In genomic region chr14:75282166-75282547, GRCh38 we compare ENCODE assay signal across 10 cellular contexts. TPM values are rescaled to one million over a fixed set of nuclear protein-coding genes. Genes with fewer than 3 reads are reported as not detected.
DNase-seq lines count a peak whose midpoint lies in the region; ATAC-seq and TF ChIP-seq lines count a peak whose summit lies in the region.
"Had no signal": no experiment of that assay in that cellular context is flagged by ENCODE, and none has a peak within 500 bp of the region (broad histone marks: within the 10 kb centered on the region; RNA-seq: fewer than 3 reads in every experiment).

No MANE protein-coding gene starts in this region.

- intact Hi-C loops in CD4-positive, alpha-beta T cell (cut with DNase I, micrococcal nuclease), result no loop called here
- intact Hi-C loops in A673 (cut with micrococcal nuclease; ENCODE audit: unreplicated experiment), result no loop called here

- no peak for ATAC-seq in CD4-positive, alpha-beta T cell (ENCODE audit: poor library complexity)
- ATAC-seq in naive thymus-derived CD8-positive, alpha-beta T cell, result no peak

- DNase-seq in CD4-positive, alpha-beta T cell, result peak in 1 of 10 experiments; percentile 60
- no peak for DNase-seq in SK-N-MC (ENCODE audit: low read depth, low spot score)
- peak; percentile 60 for DNase-seq in epithelial cell of esophagus (ENCODE audit: low read depth)
- peak in 7 of 10 donors; percentile 36 to 61 (median 51) for DNase-seq in naive thymus-derived CD8-positive, alpha-beta T cell
- no peak for DNase-seq in Kasumi-1 (lab: John Stamatoyannopoulos, UW)
- no peak for DNase-seq in glutamatergic neuron
- no peak for DNase-seq in A673 (ENCODE audit: low spot score)
- DNase-seq in NCI-H524 (lab: John Stamatoyannopoulos, UW), result no peak
- DNase-seq: NCI-H187 treated with DMSO at 0.1 percent for 48 hours had no signal

- H3K9me3 Mint-ChIP-seq in CD4-positive, alpha-beta T cell, result no peaks in the 10 kb centered on the region
- H3K9me3 Mint-ChIP-seq in naive thymus-derived CD8-positive, alpha-beta T cell, result no peaks in the 10 kb centered on the region
- peaks cover 8% of the 10 kb centered on the region for H3K9me3 Mint-ChIP-seq in glutamatergic neuron (ENCODE audit: unreplicated experiment)

- no peaks in the 10 kb centered on the region for H3K27me3 ChIP-seq in CD4-positive, alpha-beta T cell (ENCODE audit: control insufficient read depth, insufficient read depth, low read length)
- H3K27me3 ChIP-seq in A673 (replicated peaks; ENCODE audit: insufficient read depth, low read depth, low read length, poor library complexity), result no peaks in the 10 kb centered on the region

- H3K4me1 Mint-ChIP-seq in CD4-positive, alpha-beta T cell (ENCODE audit: low read depth), result peaks cover 29% of the 10 kb centered on the region
- H3K4me1 Mint-ChIP-seq in naive thymus-derived CD8-positive, alpha-beta T cell, result peaks cover 15 to 54% (median 35%) of the 10 kb centered on the region in 4 donors
- peaks cover 3% of the 10 kb centered on the region for H3K4me1 Mint-ChIP-seq in glutamatergic neuron (ENCODE audit: low read depth, unreplicated experiment)

- H3K27ac ChIP-seq in CD4-positive, alpha-beta T cell (ENCODE audit: low read depth, low read length), result no peak overlapping the region
- H3K27ac ChIP-seq in SK-N-MC (peak overlapping the region; percentile 14; the same call in 1 of the 2 replicates), A673 (ENCODE audit: low read depth, low read length, poor library complexity, severe bottlenecking) (no peak overlapping the region)

- no peak for TF ChIP-seq CTCF in CD4-positive, alpha-beta T cell (IDR thresholded peaks at IDR 0.05)
- TF ChIP-seq CTCF in epithelial cell of esophagus (IDR thresholded peaks at IDR 0.05; ENCODE audit: insufficient read depth, low read depth, low read length, missing control alignments) (no peak), glutamatergic neuron (IDR thresholded peaks at IDR 0.05; ENCODE audit: partially characterized antibody, unreplicated experiment) (no peak), A673 (conservative IDR thresholded peaks at IDR 0.05; ENCODE audit: low read depth, low read length) (no peak)

- H3K36me3 ChIP-seq in SK-N-MC (ENCODE audit: insufficient read depth, low read length), result peaks cover 30% of the 10 kb centered on the region
- H3K36me3 ChIP-seq in A673 (ENCODE audit: insufficient read depth, low read length, poor library complexity, severe bottlenecking), result peaks cover 20% of the 10 kb centered on the region

- H3K27me3 Mint-ChIP-seq in CD4-positive, alpha-beta T cell, result peaks cover 57% of the 10 kb centered on the region
- H3K27me3 Mint-ChIP-seq in naive thymus-derived CD8-positive, alpha-beta T cell, result peaks cover 0 to 20% (median 8%) of the 10 kb centered on the region in 5 donors
- H3K27me3 Mint-ChIP-seq in glutamatergic neuron (ENCODE audit: unreplicated experiment), result peaks cover 12% of the 10 kb centered on the region

- no peak overlapping the region for H3K9ac ChIP-seq in SK-N-MC (ENCODE audit: insufficient read length)

- peaks cover 15% of the 10 kb centered on the region for H3K4me1 ChIP-seq in A673 (ENCODE audit: insufficient read depth, low read length, poor library complexity, severe bottlenecking)

- no peaks in the 10 kb centered on the region for H3K9me3 ChIP-seq in CD4-positive, alpha-beta T cell (ENCODE audit: control insufficient read depth, low read length)
- H3K9me3 ChIP-seq in SK-N-MC (ENCODE audit: low read depth, low read length) (no peaks in the 10 kb centered on the region), A673 (ENCODE audit: low read depth, low read length, poor library complexity, severe bottlenecking) (no peaks in the 10 kb centered on the region)

- CTCF ChIA-PET in CD4-positive, alpha-beta T cell (lab: Charles Lee), result interaction anchor here (0.5 to 5.6 kb wide), 6 partner anchors 9 to 52 kb away, joined by 3 to 38 read pairs (median 5); no protein-coding TSS in a partner anchor
- CTCF ChIA-PET in A673 (lab: Charles Lee), result no interaction called here

- no TSS peak for BruUV-seq in A673 (replicated peaks; lab: Mats Ljungman, UMichigan)

- peaks cover 53% of the 10 kb centered on the region for H3K36me3 Mint-ChIP-seq in CD4-positive, alpha-beta T cell (ENCODE audit: low read depth)
- H3K36me3 Mint-ChIP-seq in naive thymus-derived CD8-positive, alpha-beta T cell, result peaks cover 0 to 23% (median 15%) of the 10 kb centered on the region in 3 donors
- peaks cover 6% of the 10 kb centered on the region for H3K36me3 Mint-ChIP-seq in glutamatergic neuron (ENCODE audit: unreplicated experiment)

- H3K27ac Mint-ChIP-seq in CD4-positive, alpha-beta T cell, result peak overlapping the region; percentile 92
- peak overlapping the region in 4 of 10 donors; percentile 53 to 99 (median 90) for H3K27ac Mint-ChIP-seq in naive thymus-derived CD8-positive, alpha-beta T cell
- no peak overlapping the region for H3K27ac Mint-ChIP-seq in glutamatergic neuron (ENCODE audit: unreplicated experiment)

- POLR2A ChIA-PET in CD4-positive, alpha-beta T cell (lab: Charles Lee), result interaction anchor here (0.8 to 2.2 kb wide), 4 partner anchors 8 to 49 kb away, joined by 3 to 8 read pairs (median 4); no protein-coding TSS in a partner anchor
- POLR2A ChIA-PET in naive thymus-derived CD8-positive, alpha-beta T cell (lab: Charles Lee), result interaction anchor here (1.4 to 1.6 kb wide), 2 partner anchors 7 to 219 kb away, joined by 3 to 5 read pairs; partner anchors contain the start of gene ACYP1
- POLR2A ChIA-PET in A673 (lab: Charles Lee; ENCODE audit: low non-redundant PET), result interaction anchor here (0.7 to 1.2 kb wide), 2 partner anchors 23 kb away, joined by 3 to 4 read pairs; no protein-coding TSS in a partner anchor

- H3K4me3 ChIP-seq in SK-N-MC (no peak overlapping the region; the same call in 1 of the 2 replicates), epithelial cell of esophagus (ENCODE audit: low read length) (no peak overlapping the region), A673 (ENCODE audit: low read depth, low read length, poor library complexity, severe bottlenecking) (no peak overlapping the region)
- H3K4me3 ChIP-seq: lung had no signal

- peak overlapping the region; percentile 67 for H3K4me3 Mint-ChIP-seq in CD4-positive, alpha-beta T cell
- H3K4me3 Mint-ChIP-seq in naive thymus-derived CD8-positive, alpha-beta T cell, result peak overlapping the region in 6 of 10 donors; percentile 3 to 66 (median 34)
- H3K4me3 Mint-ChIP-seq in glutamatergic neuron (ENCODE audit: unreplicated experiment), result no peak overlapping the region

RNA-seq across cellular contexts. Expression of gene FOS, which starts 3.5 kb away (rescaled TPM):
- total RNA-seq in CD4-positive, alpha-beta T cell, result 1,000 to 10,000 TPM; 1,565 to 1,685 TPM
- total RNA-seq in naive thymus-derived CD8-positive, alpha-beta T cell, result 1 to 10 TPM; 9.4 to 9.6 TPM
- polyA plus RNA-seq in naive thymus-derived CD8-positive, alpha-beta T cell, result 100 to 1,000 TPM in 2 of 3 donors, 10 to 100 TPM in 1; 80.3 to 510 (median 252) TPM
- 2.9 TPM for total RNA-seq in glutamatergic neuron (ENCODE audit: unreplicated experiment)
- total RNA-seq in A673 (2021), result 10.2 and 13.7 TPM in 2 replicates

Comparison
In these comparisons a context has a peak if more than half of its experiments do, and no peak if none do; other contexts are left out.
1. DNase-seq: peak in epithelial cell of esophagus (single experiment) and naive thymus-derived CD8-positive, alpha-beta T cell (7 of 10); none in SK-N-MC (single experiment), Kasumi-1 (0 of 2), glutamatergic neuron (single experiment), A673 (single experiment) and NCI-H524 (0 of 2).
2. RNA of gene FOS, which starts 3.5 kb away (total RNA-seq): 1,565 to 1,685 TPM in CD4-positive, alpha-beta T cell; 10.2 to 13.7 TPM in A673, 9.4 to 9.6 TPM in naive thymus-derived CD8-positive, alpha-beta T cell and 2.9 TPM in glutamatergic neuron (single experiment); every median in the first group is over 100 times any median in the second.